Comparison of ENCODE assay signal across 35 cellular contexts in genomic region chr2:155043097-155043496, GRCh38.
"Had no signal": no experiment of that assay in that cellular context is flagged by ENCODE, and none has a peak within 500 bp of the region (broad histone marks: within the 10 kb centered on the region; RNA-seq: fewer than 3 reads in every experiment).

No MANE protein-coding gene starts in this region.

- H3K36me3 ChIP-seq: MG63 had no signal

- H3K4me3 ChIP-seq: MG63 had no signal

- H3K27me3 ChIP-seq: MG63 had no signal

- DNase-seq: Kasumi-1, MG63, MM.1S, MV-4-11, NCI-H1048, NCI-H1092, NCI-H1092 treated with DMSO at 0.1 percent for 48 hours, NCI-H1105, NCI-H1105 treated with DMSO at 0.1 percent for 48 hours, NCI-H1417, NCI-H1417 treated with DMSO at 0.1 percent for 48 hours, NCI-H1436 treated with DMSO at 0.1 percent for 48 hours, NCI-H146, NCI-H1694, NCI-H1694 treated with DMSO at 0.1 percent for 48 hours, NCI-H187, NCI-H187 treated with DMSO at 0.1 percent for 48 hours, NCI-H1930, NCI-H2029, NCI-H2029 treated with DMSO at 0.1 percent for 48 hours, NCI-H2081, NCI-H2081 treated with DMSO at 0.1 percent for 48 hours, NCI-H2107, NCI-H2171, NCI-H2171 treated with DMSO at 0.1 percent for 48 hours, NCI-H2227 treated with DMSO at 0.1 percent for 48 hours, NCI-H226, NCI-H345, NCI-H446, NCI-H446 treated with DMSO at 0.1 percent for 48 hours, NCI-H510A, NCI-H510A treated with DMSO at 0.1 percent for 48 hours, NCI-H524, NCI-H524 treated with DMSO at 0.1 percent for 48 hours, NCI-H526 had no signal

- H3K9me3 ChIP-seq: MG63 had no signal
